In the genomic region with DNA sequence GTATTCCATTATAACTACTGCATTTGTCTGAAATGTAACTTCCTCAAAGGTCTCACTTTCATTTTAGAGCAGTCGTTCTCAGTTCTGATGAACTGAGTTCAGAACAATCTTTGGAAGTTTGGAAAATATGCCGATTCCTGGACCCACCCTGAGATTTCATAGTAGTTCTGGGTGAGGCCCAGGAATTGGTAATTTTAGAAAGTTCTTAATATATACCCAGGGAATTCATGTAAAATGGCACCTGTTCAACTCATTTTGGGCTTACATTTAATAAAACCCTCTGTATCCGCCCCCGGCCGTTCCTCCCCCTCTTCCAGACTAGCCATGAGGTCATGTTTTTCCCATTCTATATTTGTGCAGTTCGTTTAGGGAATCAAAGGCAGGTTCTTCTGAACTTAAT, we compare ENCODE assay signal across 8 cellular contexts. TPM values are rescaled to one million over a fixed set of nuclear protein-coding genes. Genes with fewer than 3 reads are reported as not detected.
DNase-seq lines count a peak whose midpoint lies in the region; ATAC-seq and TF ChIP-seq lines count a peak whose summit lies in the region.

No MANE protein-coding gene starts in this region.

- TF ChIP-seq CTCF in AG04449 (IDR thresholded peaks at IDR 0.05; ENCODE audit: insufficient read depth, low read length, missing control alignments): no peak
- no peak for TF ChIP-seq CTCF in breast epithelium (IDR thresholded peaks at IDR 0.05)
- TF ChIP-seq CTCF in GM10248 (IDR thresholded peaks at IDR 0.05; ENCODE audit: control extremely low read depth, extremely low read depth, low read depth, missing control alignments): no peak

- H3K4me3 ChIP-seq in AG04449 (ENCODE audit: low read depth, low read length): peak overlapping the region; percentile 39
- H3K4me3 ChIP-seq in breast epithelium: peak overlapping the region; percentile 24 to 53 (median 34)
- H3K4me3 ChIP-seq in muscle layer of duodenum (ENCODE audit: low read depth in 1 of 2, low read length in 2 of 2): peak overlapping the region; percentile 32 to 54

- CTCF ChIA-PET in AG04449 (lab: Yijun Ruan, JAX) (interaction anchor here (1.0 to 6.0 kb wide), 5 partner anchors 113 to 137 kb away, joined by 3 to 123 read pairs (median 7); no protein-coding TSS in a partner anchor), GM10248 (lab: Yijun Ruan, JAX) (interaction anchor here (2.3 kb wide), 1 partner anchor 8 kb away, joined by 6 read pairs; no protein-coding TSS in a partner anchor)

- peaks cover 9 to 15% of the 10 kb centered on the region in 2 donors for H3K4me1 ChIP-seq in breast epithelium
- peaks cover 0 to 23% of the 10 kb centered on the region in 2 donors for H3K4me1 ChIP-seq in muscle layer of duodenum (ENCODE audit: control insufficient read depth in 1 of 2, insufficient read depth in 2 of 2, low read length in 2 of 2)

- POLR2A ChIA-PET in AG04449 (lab: Yijun Ruan, JAX) (interaction anchor here (1.1 to 1.7 kb wide), 3 partner anchors 103 to 115 kb away, joined by 3 to 8 read pairs (median 4); no protein-coding TSS in a partner anchor), GM10248 (lab: Yijun Ruan, JAX) (no interaction called here)

- H3K9me3 ChIP-seq in breast epithelium: no peaks in the 10 kb centered on the region
- no peaks in the 10 kb centered on the region for H3K9me3 ChIP-seq in muscle layer of duodenum (ENCODE audit: control insufficient read depth in 1 of 2, low read length in 2 of 2)

- no peak for DNase-seq in AG04449 (ENCODE audit: low read depth, low spot score)
- DNase-seq in LHCN-M2 (ENCODE audit: low read depth): peak; percentile 47
- no peak for DNase-seq in breast epithelium (ENCODE audit: low spot score in 2 of 2)
- DNase-seq in GM10248 (ENCODE audit: extremely low spot score): no peak
- DNase-seq in ureter (ENCODE audit: low spot score): no peak

- H3K36me3 ChIP-seq in breast epithelium (no peaks in the 10 kb centered on the region), muscle layer of duodenum (ENCODE audit: control insufficient read depth in 1 of 2, insufficient read depth in 2 of 2, low read length in 2 of 2) (peaks cover 0 to 17% of the 10 kb centered on the region in 2 donors)

- H3K27ac ChIP-seq in breast epithelium: peak overlapping the region; percentile 86 to 89
- H3K27ac ChIP-seq in muscle layer of duodenum (ENCODE audit: low read length): peak overlapping the region; percentile 92

- no peak for ATAC-seq in activated CD4-positive, CD25-positive, alpha-beta regulatory T cell treated with anti-CD3 and anti-CD28 coated beads, Interleukin-2, amount 50 U/mL, for 24 hours
- ATAC-seq in GM18867 (IDR thresholded peaks at IDR 0.05; ENCODE audit: unreplicated experiment): no peak

- no peak for TF ChIP-seq POLR2A in breast epithelium (IDR thresholded peaks at IDR 0.05)

- H3K27me3 ChIP-seq in breast epithelium (no peaks in the 10 kb centered on the region), muscle layer of duodenum (ENCODE audit: low read depth, low read length) (no peaks in the 10 kb centered on the region)

- intact Hi-C loops in breast epithelium (cut with DNase I; ENCODE audit: low total_unique reads): loop anchor here (10.0 kb wide), 1 partner anchor 107 kb away; no protein-coding TSS in a partner anchor

RNA-seq across cellular contexts. Expression of a gene that starts 5.9 kb away (rescaled TPM):
- total RNA-seq in LHCN-M2 (2014; rRNA removed) (6.7 and 9.0 TPM in 2 replicates), breast epithelium (not detected), ureter (not detected)
- 8.0 TPM for polyA plus RNA-seq in LHCN-M2 (2012)

RNA-seq across cellular contexts. Expression of a gene that starts 53.3 kb away (rescaled TPM):
- 9.1 and 9.2 TPM in 2 replicates for total RNA-seq in LHCN-M2 (2014; rRNA removed)
- 3.7 TPM for polyA plus RNA-seq in LHCN-M2 (2012)
- total RNA-seq in breast epithelium: 10 to 100 TPM in 2 of 3 donors, 1 to 10 TPM in 1; 4.6 to 21.4 (median 16.4) TPM
- total RNA-seq in ureter: 24.9 TPM
